Comparison of ENCODE assay signal across 21 cellular contexts in the genomic region with DNA sequence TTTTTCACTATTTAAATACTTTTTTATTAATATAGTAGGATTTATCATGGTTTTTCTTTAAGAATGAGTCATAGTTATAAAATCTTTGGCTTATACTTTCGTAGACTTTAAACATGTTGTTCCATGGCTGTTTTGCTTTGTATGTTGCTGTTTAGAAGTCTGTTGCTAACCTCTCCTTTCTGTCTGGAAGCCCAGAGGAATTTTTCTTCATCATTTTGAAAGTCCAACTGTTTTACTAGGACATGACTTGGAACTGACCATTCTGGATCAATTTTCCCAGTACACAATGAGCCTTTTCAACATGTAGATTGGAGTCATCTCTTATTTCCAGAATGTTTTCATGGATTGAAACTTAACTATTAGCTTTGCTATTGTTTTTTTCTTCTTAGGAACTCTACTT. TPM values are rescaled to one million over a fixed set of nuclear protein-coding genes. Genes with fewer than 3 reads are reported as not detected.
DNase-seq lines count a peak whose midpoint lies in the region; ATAC-seq, FAIRE-seq and TF ChIP-seq lines count a peak whose summit lies in the region.
"Had no signal": no experiment of that assay in that cellular context is flagged by ENCODE, and none has a peak within 500 bp of the region (broad histone marks: within the 10 kb centered on the region; RNA-seq: fewer than 3 reads in every experiment).

No MANE protein-coding gene starts in this region.

- POLR2A ChIA-PET in Caco-2 (lab: Charles Lee): no interaction called here

- H3K4me3 Mint-ChIP-seq in Caco-2 (ENCODE audit: unreplicated experiment): no peak overlapping the region
- H3K4me3 Mint-ChIP-seq: activated CD4-positive, alpha-beta memory T cell treated with anti-CD3 and anti-CD28 coated beads, Interleukin-2, amount 10 ng/mL, durations not matched to agents 7 days and 5 days; activated T-cell treated with anti-CD3 and anti-CD28 coated beads, Interleukin-2, amount 50 U/mL, for 4 hours; nephron progenitor cell had no signal

- 86 to 89% methylated on average over 1 of the region's 1 CpG for WGBS in pancreas, 2 donors

- peak; percentile 26 for FAIRE-seq in pancreas (lab: Jason Lieb, UNC)
- FAIRE-seq: bronchial epithelial cell had no signal

- peak overlapping the region; percentile 29 for H3K27ac Mint-ChIP-seq in Caco-2 (ENCODE audit: unreplicated experiment)
- H3K27ac Mint-ChIP-seq: activated CD4-positive, alpha-beta memory T cell treated with anti-CD3 and anti-CD28 coated beads, Interleukin-2, amount 10 ng/mL, durations not matched to agents 7 days and 5 days; activated naive CD4-positive, alpha-beta T cell treated with anti-CD3 and anti-CD28 coated beads, Interleukin-2, amount 50 U/mL, for 72 hours; nephron progenitor cell had no signal

- no peak for TF ChIP-seq CTCF in Caco-2 (IDR thresholded peaks at IDR 0.05; ENCODE audit: insufficient read depth in 1 of 2, low read depth in 1 of 2, low read length in 1 of 2, severe bottlenecking in 1 of 2, unreplicated experiment in 1 of 2)
- no peak for TF ChIP-seq CTCF in fibroblast of villous mesenchyme (IDR thresholded peaks at IDR 0.05; ENCODE audit: insufficient read depth, low read depth, low read length)
- TF ChIP-seq CTCF in pancreas (IDR thresholded peaks at IDR 0.05): no peak

- H3K27me3 ChIP-seq in Caco-2 (replicated peaks; ENCODE audit: control insufficient read depth, insufficient read depth, low read length): no peaks in the 10 kb centered on the region
- H3K27me3 ChIP-seq in pancreas: no peaks in the 10 kb centered on the region

- H3K9me3 Mint-ChIP-seq in Caco-2 (ENCODE audit: unreplicated experiment): no peaks in the 10 kb centered on the region
- H3K9me3 Mint-ChIP-seq: activated CD4-positive, alpha-beta memory T cell treated with anti-CD3 and anti-CD28 coated beads, Interleukin-2, amount 10 ng/mL, durations not matched to agents 7 days and 5 days; activated naive CD4-positive, alpha-beta T cell treated with anti-CD3 and anti-CD28 coated beads, Interleukin-2, amount 50 U/mL, for 72 hours; activated T-cell treated with anti-CD3 and anti-CD28 coated beads, Interleukin-2, amount 50 U/mL, for 4 hours; nephron progenitor cell had no signal

- no peak for DNase-seq in Caco-2
- peak; percentile 16 for DNase-seq in astrocyte of the hippocampus (ENCODE audit: low read depth, low spot score)
- peak; percentile 62 for DNase-seq in fibroblast of villous mesenchyme (ENCODE audit: low read depth)
- DNase-seq in pancreas: no peak
- no peak for DNase-seq in SIG-M5 (lab: John Stamatoyannopoulos, UW)
- DNase-seq: activated CD4-positive, alpha-beta memory T cell treated with anti-CD3 and anti-CD28 coated beads, Interleukin-2, amount 10 ng/mL, durations not matched to agents 7 days and 5 days; activated T-cell treated with anti-CD3 and anti-CD28 coated beads, Interleukin-2, amount 50 U/mL, for 4 hours; Calu3; GF-D8; NCI-H146; NCI-H2227 treated with DMSO at 0.1 percent for 48 hours; nephron progenitor cell; retina; stimulated activated CD4-positive, alpha-beta T cell treated with anti-CD3 and anti-CD28 coated beads, Interleukin-2, amount 100 ng/mL, for 48 hours; substantia nigra had no signal

- intact Hi-C loops in Caco-2 (cut with micrococcal nuclease; ENCODE audit: unreplicated experiment): no loop called here
- intact Hi-C loops in pancreas (cut with DNase I): loop anchor here in 1 of 3 donors (5.0 kb wide), 1 partner anchor 134 kb away; no protein-coding TSS in a partner anchor

- no peaks in the 10 kb centered on the region for H3K36me3 ChIP-seq in Caco-2 (ENCODE audit: control insufficient read depth, insufficient read depth, low read length)
- H3K36me3 ChIP-seq in pancreas: no peaks in the 10 kb centered on the region

- no peak overlapping the region for H3K27ac ChIP-seq in pancreas
- H3K27ac ChIP-seq: VCaP had no signal

- H3K4me1 ChIP-seq in Caco-2: no peaks in the 10 kb centered on the region
- H3K4me1 ChIP-seq in pancreas: no peaks in the 10 kb centered on the region

- H3K27me3 Mint-ChIP-seq in Caco-2 (ENCODE audit: insufficient read depth, unreplicated experiment): no peaks in the 10 kb centered on the region
- H3K27me3 Mint-ChIP-seq: activated CD4-positive, alpha-beta memory T cell treated with anti-CD3 and anti-CD28 coated beads, Interleukin-2, amount 10 ng/mL, durations not matched to agents 7 days and 5 days had no signal

- H3K9me3 ChIP-seq in Caco-2 (no peaks in the 10 kb centered on the region), pancreas (no peaks in the 10 kb centered on the region)

- no TSS peak for BruUV-seq in Caco-2 (replicated peaks; lab: Mats Ljungman, UMichigan)

- H3K4me1 Mint-ChIP-seq in Caco-2 (ENCODE audit: low read depth, unreplicated experiment): no peaks in the 10 kb centered on the region
- H3K4me1 Mint-ChIP-seq: nephron progenitor cell had no signal

- ATAC-seq in pancreas: peak in 1 of 4 donors; percentile 14
- ATAC-seq in GM19324 (IDR thresholded peaks at IDR 0.05; ENCODE audit: low FRiP score, unreplicated experiment): no peak
- ATAC-seq in GM19035 (IDR thresholded peaks at IDR 0.05; ENCODE audit: unreplicated experiment): no peak
- ATAC-seq in HG02840 (IDR thresholded peaks at IDR 0.05; ENCODE audit: low FRiP score, unreplicated experiment): no peak
- ATAC-seq: activated naive CD4-positive, alpha-beta T cell treated with anti-CD3 and anti-CD28 coated beads, Interleukin-2, amount 50 U/mL, for 72 hours; activated T-cell treated with anti-CD3 and anti-CD28 coated beads, Interleukin-2, amount 50 U/mL, for 4 hours had no signal

- CTCF ChIA-PET in Caco-2 (lab: Charles Lee): interaction anchor here (0.6 to 2.2 kb wide), 4 partner anchors 100 to 1102 kb away, joined by 3 to 10 read pairs (median 4); no protein-coding TSS in a partner anchor

- no peak overlapping the region for H3K4me3 ChIP-seq in Caco-2 (ENCODE audit: low read depth, low read length)
- H3K4me3 ChIP-seq in fibroblast of villous mesenchyme (ENCODE audit: low read depth, low read length): no peak overlapping the region
- H3K4me3 ChIP-seq in pancreas: no peak overlapping the region

- no peaks in the 10 kb centered on the region for H3K36me3 Mint-ChIP-seq in Caco-2 (ENCODE audit: insufficient read depth, unreplicated experiment)
- H3K36me3 Mint-ChIP-seq: activated naive CD4-positive, alpha-beta T cell treated with anti-CD3 and anti-CD28 coated beads, Interleukin-2, amount 50 U/mL, for 72 hours had no signal

RNA-seq across cellular contexts. Expression of a gene that starts 7.9 kb away (rescaled TPM):
- total RNA-seq in Caco-2 (2022) (40.6 and 48.6 TPM in 2 replicates), fibroblast of villous mesenchyme (10.3 and 15.1 TPM in 2 replicates), pancreas (1 to 10 TPM; 4.1 to 8.4 (median 5.0) TPM)
- polyA plus RNA-seq in pancreas: 1 to 10 TPM; 2.7 to 7.2 TPM

RNA-seq across cellular contexts. Expression of a gene that starts 8.1 kb away (rescaled TPM):
- total RNA-seq in Caco-2 (2022) (14.7 and 15.5 TPM in 2 replicates), fibroblast of villous mesenchyme (11.9 and 16.4 TPM in 2 replicates), pancreas (1 to 10 TPM; 5.1 to 8.9 (median 6.6) TPM)
- polyA plus RNA-seq in pancreas: 1 to 10 TPM; 3.1 to 5.1 TPM

RNA-seq across cellular contexts. Expression of a gene that starts 59.8 kb away (rescaled TPM):
- total RNA-seq in Caco-2 (2022): 1.8 and 2.3 TPM in 2 replicates
- total RNA-seq in fibroblast of villous mesenchyme: 21.6 and 27.6 TPM in 2 replicates
- 10 to 100 TPM; 14.5 to 28.2 (median 19.5) TPM for total RNA-seq in pancreas
- 10 to 100 TPM; 53.3 to 58.5 TPM for polyA plus RNA-seq in pancreas

Comparison
In these comparisons a context has a peak if more than half of its experiments do, and no peak if none do; other contexts are left out.
1. DNase-seq: peak in astrocyte of the hippocampus (single experiment) and fibroblast of villous mesenchyme (single experiment); none in Caco-2 (0 of 2), pancreas (0 of 6) and SIG-M5 (single experiment).